Comparison of ENCODE assay signal across 40 cellular contexts in genomic region chr9:72906810-72907209, GRCh38. TPM values are rescaled to one million over a fixed set of nuclear protein-coding genes. Genes with fewer than 3 reads are reported as not detected.
"Had no signal": no experiment of that assay in that cellular context is flagged by ENCODE, and none has a peak within 500 bp of the region (broad histone marks: within the 10 kb centered on the region; RNA-seq: fewer than 3 reads in every experiment).

No MANE protein-coding gene starts in this region.

- H3K36me3 Mint-ChIP-seq: activated naive CD4-positive, alpha-beta T cell treated with anti-CD3 and anti-CD28 coated beads, Interleukin-2, amount 10 ng/mL, durations not matched to agents 7 days and 5 days; activated naive CD4-positive, alpha-beta T cell treated with anti-CD3 and anti-CD28 coated beads, Interleukin-2, amount 50 U/mL, for 24 hours; activated naive CD4-positive, alpha-beta T cell treated with anti-CD3 and anti-CD28 coated beads, Interleukin-2, amount 50 U/mL, for 72 hours; activated naive CD8-positive, alpha-beta T cell; activated naive CD8-positive, alpha-beta T cell treated with anti-CD3 and anti-CD28 coated beads for 36 hours; activated naive CD8-positive, alpha-beta T cell treated with anti-CD3 and anti-CD28 coated beads, Interleukin-2, amount 10 ng/mL, durations not matched to agents 7 days and 5 days; brain had no signal

- H3K27me3 Mint-ChIP-seq: activated naive CD8-positive, alpha-beta T cell; activated T-cell treated with anti-CD3 and anti-CD28 coated beads, Interleukin-2, amount 50 U/mL, for 24 hours; brain had no signal

- H3K9me3 ChIP-seq: adrenal gland, ascending aorta, body of pancreas, breast epithelium had no signal

- H3K4me3 Mint-ChIP-seq: activated naive CD4-positive, alpha-beta T cell treated with anti-CD3 and anti-CD28 coated beads for 36 hours; activated naive CD4-positive, alpha-beta T cell treated with anti-CD3 and anti-CD28 coated beads, Interleukin-2, amount 10 ng/mL, durations not matched to agents 7 days and 5 days; activated naive CD4-positive, alpha-beta T cell treated with anti-CD3 and anti-CD28 coated beads, Interleukin-2, amount 50 U/mL, for 24 hours; activated naive CD8-positive, alpha-beta T cell; activated naive CD8-positive, alpha-beta T cell treated with anti-CD3 and anti-CD28 coated beads for 36 hours; activated naive CD8-positive, alpha-beta T cell treated with anti-CD3 and anti-CD28 coated beads, Interleukin-2, amount 10 ng/mL, durations not matched to agents 7 days and 5 days; activated naive CD8-positive, alpha-beta T cell treated with anti-CD3 and anti-CD28 coated beads, Interleukin-2, amount 50 U/mL, for 24 hours; activated T-cell treated with anti-CD3 and anti-CD28 coated beads, Interleukin-2, amount 50 U/mL, for 24 hours; activated T-cell treated with anti-CD3 and anti-CD28 coated beads, Interleukin-2, amount 50 U/mL, for 4 hours; activated T-cell treated with anti-CD3 and anti-CD28 coated beads, Interleukin-2, amount 50 U/mL, for 72 hours; activated T-helper 1 cell treated with anti-CD3 and anti-CD28 coated beads, Interleukin-12 subunit alpha, Interleukin-12 subunit beta, Interleukin-2, Interleukin-4 antibody, amounts not matched to agents 30 ng/mL and 10 ng/mL and 1 ng/mL, durations not matched to agents 14 hours and 24 hours and 36 hours; activated T-helper 17 cell treated with anti-CD3 and anti-CD28 coated beads, Interleukin-2, amount 50 U/mL, for 72 hours; brain; central memory CD8-positive, alpha-beta T cell had no signal

- FAIRE-seq: astrocyte, bronchial epithelial cell had no signal

- H3K4me3 ChIP-seq: adrenal gland, ascending aorta, body of pancreas, breast epithelium, cardiac muscle cell had no signal

- DNase-seq: activated effector memory CD4-positive, alpha-beta T cell treated with anti-CD3 and anti-CD28 coated beads, Interleukin-2, amount 50 U/mL, for 16 hours; activated effector memory CD4-positive, alpha-beta T cell treated with Interleukin-2 at 50 U/mL for 16 hours; activated gamma-delta T cell; activated gamma-delta T cell treated with Interleukin-2 at 50 U/mL for 16 hours; activated naive CD4-positive, alpha-beta T cell; activated naive CD4-positive, alpha-beta T cell treated with anti-CD3 and anti-CD28 coated beads for 36 hours; activated naive CD4-positive, alpha-beta T cell treated with anti-CD3 and anti-CD28 coated beads, Interleukin-2, amount 10 ng/mL, durations not matched to agents 7 days and 5 days; activated naive CD4-positive, alpha-beta T cell treated with anti-CD3 and anti-CD28 coated beads, Interleukin-2, amount 50 U/mL, for 16 hours; activated naive CD4-positive, alpha-beta T cell treated with Interleukin-2 at 50 U/mL for 16 hours; activated naive CD8-positive, alpha-beta T cell treated with anti-CD3 and anti-CD28 coated beads for 36 hours; activated naive CD8-positive, alpha-beta T cell treated with anti-CD3 and anti-CD28 coated beads, Interleukin-2, amount 10 ng/mL, durations not matched to agents 7 days and 5 days; activated naive CD8-positive, alpha-beta T cell treated with anti-CD3 and anti-CD28 coated beads, Interleukin-2, amount 50 U/mL, for 24 hours; activated T-cell treated with anti-CD3 and anti-CD28 coated beads for 4 hours; activated T-cell treated with anti-CD3 and anti-CD28 coated beads, Interleukin-2, amount 50 U/mL, for 1 hour; activated T-cell treated with anti-CD3 and anti-CD28 coated beads, Interleukin-2, amount 50 U/mL, for 24 hours; activated T-cell treated with anti-CD3 and anti-CD28 coated beads, Interleukin-2, amount 50 U/mL, for 4 hours; activated T-cell treated with anti-CD3 and anti-CD28 coated beads, Interleukin-2, amount 50 U/mL, for 48 hours; activated T-cell treated with anti-CD3 and anti-CD28 coated beads, Interleukin-2, amount 50 U/mL, for 72 hours; adrenal gland; amygdala; anterior cingulate cortex; aorta; body of pancreas; brain microvascular endothelial cell; caudate nucleus; central memory CD4-positive, alpha-beta T cell; cerebellar nuclear complex had no signal

- H3K36me3 ChIP-seq: brain microvascular endothelial cell, breast epithelium, cardiac muscle cell had no signal

- H3K27ac Mint-ChIP-seq: activated naive CD4-positive, alpha-beta T cell treated with anti-CD3 and anti-CD28 coated beads for 36 hours; activated naive CD4-positive, alpha-beta T cell treated with anti-CD3 and anti-CD28 coated beads, Interleukin-2, amount 10 ng/mL, durations not matched to agents 7 days and 5 days; activated naive CD4-positive, alpha-beta T cell treated with anti-CD3 and anti-CD28 coated beads, Interleukin-2, amount 50 U/mL, for 24 hours; activated naive CD4-positive, alpha-beta T cell treated with anti-CD3 and anti-CD28 coated beads, Interleukin-2, amount 50 U/mL, for 72 hours; activated naive CD8-positive, alpha-beta T cell; activated naive CD8-positive, alpha-beta T cell treated with anti-CD3 and anti-CD28 coated beads for 36 hours; activated naive CD8-positive, alpha-beta T cell treated with anti-CD3 and anti-CD28 coated beads, Interleukin-2, amount 10 ng/mL, durations not matched to agents 7 days and 5 days; activated naive CD8-positive, alpha-beta T cell treated with anti-CD3 and anti-CD28 coated beads, Interleukin-2, amount 50 U/mL, for 24 hours; activated T-cell treated with anti-CD3 and anti-CD28 coated beads, Interleukin-2, amount 50 U/mL, for 24 hours; activated T-cell treated with anti-CD3 and anti-CD28 coated beads, Interleukin-2, amount 50 U/mL, for 72 hours; activated T-helper 1 cell treated with anti-CD3 and anti-CD28 coated beads, Interleukin-12 subunit alpha, Interleukin-12 subunit beta, Interleukin-2, Interleukin-4 antibody, amounts not matched to agents 30 ng/mL and 10 ng/mL and 1 ng/mL, durations not matched to agents 14 hours and 24 hours and 36 hours; activated T-helper 17 cell treated with anti-CD3 and anti-CD28 coated beads, Interleukin-2, amount 50 U/mL, for 72 hours; activated T-helper 2 cell treated with anti-CD3 and anti-CD28 coated beads, Interferon-gamma antibody, Interleukin-2, Interleukin-4, amounts not matched to agents 10 μg/mL and 5 μg/mL and 100 μg/mL, durations not matched to agents 14 hours and 24 hours and 36 hours; brain had no signal

- H3K4me1 ChIP-seq: ascending aorta, breast epithelium had no signal

- ATAC-seq: activated naive CD4-positive, alpha-beta T cell treated with anti-CD3 and anti-CD28 coated beads, Interleukin-2, amount 50 U/mL, for 72 hours; activated naive CD8-positive, alpha-beta T cell treated with anti-CD3 and anti-CD28 coated beads, Interleukin-2, amount 50 U/mL, for 24 hours; activated T-cell treated with anti-CD3 and anti-CD28 coated beads, Interleukin-2, amount 50 U/mL, for 4 hours; activated T-cell treated with anti-CD3 and anti-CD28 coated beads, Interleukin-2, amount 50 U/mL, for 72 hours; activated T-helper 17 cell treated with anti-CD3 and anti-CD28 coated beads, Interleukin-2, amount 50 U/mL, for 72 hours; body of pancreas had no signal

- H3K4me1 Mint-ChIP-seq: activated naive CD4-positive, alpha-beta T cell treated with anti-CD3 and anti-CD28 coated beads, Interleukin-2, amount 10 ng/mL, durations not matched to agents 7 days and 5 days; activated naive CD4-positive, alpha-beta T cell treated with anti-CD3 and anti-CD28 coated beads, Interleukin-2, amount 50 U/mL, for 24 hours; activated naive CD8-positive, alpha-beta T cell treated with anti-CD3 and anti-CD28 coated beads for 36 hours; activated naive CD8-positive, alpha-beta T cell treated with anti-CD3 and anti-CD28 coated beads, Interleukin-2, amount 10 ng/mL, durations not matched to agents 7 days and 5 days; activated naive CD8-positive, alpha-beta T cell treated with anti-CD3 and anti-CD28 coated beads, Interleukin-2, amount 50 U/mL, for 24 hours; activated T-helper 17 cell treated with anti-CD3 and anti-CD28 coated beads, Interleukin-2, amount 50 U/mL, for 72 hours; central memory CD8-positive, alpha-beta T cell had no signal

- H3K9me3 Mint-ChIP-seq: activated naive CD4-positive, alpha-beta T cell treated with anti-CD3 and anti-CD28 coated beads for 36 hours; activated naive CD4-positive, alpha-beta T cell treated with anti-CD3 and anti-CD28 coated beads, Interleukin-2, amount 10 ng/mL, durations not matched to agents 7 days and 5 days; activated naive CD4-positive, alpha-beta T cell treated with anti-CD3 and anti-CD28 coated beads, Interleukin-2, amount 50 U/mL, for 24 hours; activated naive CD4-positive, alpha-beta T cell treated with anti-CD3 and anti-CD28 coated beads, Interleukin-2, amount 50 U/mL, for 72 hours; activated naive CD8-positive, alpha-beta T cell treated with anti-CD3 and anti-CD28 coated beads for 36 hours; activated naive CD8-positive, alpha-beta T cell treated with anti-CD3 and anti-CD28 coated beads, Interleukin-2, amount 10 ng/mL, durations not matched to agents 7 days and 5 days; activated naive CD8-positive, alpha-beta T cell treated with anti-CD3 and anti-CD28 coated beads, Interleukin-2, amount 50 U/mL, for 24 hours; activated T-cell treated with anti-CD3 and anti-CD28 coated beads, Interleukin-2, amount 50 U/mL, for 24 hours; activated T-cell treated with anti-CD3 and anti-CD28 coated beads, Interleukin-2, amount 50 U/mL, for 4 hours; activated T-cell treated with anti-CD3 and anti-CD28 coated beads, Interleukin-2, amount 50 U/mL, for 72 hours; activated T-helper 1 cell treated with anti-CD3 and anti-CD28 coated beads, Interleukin-12 subunit alpha, Interleukin-12 subunit beta, Interleukin-2, Interleukin-4 antibody, amounts not matched to agents 30 ng/mL and 10 ng/mL and 1 ng/mL, durations not matched to agents 14 hours and 24 hours and 36 hours; activated T-helper 17 cell treated with anti-CD3 and anti-CD28 coated beads, Interleukin-2, amount 50 U/mL, for 72 hours; activated T-helper 2 cell treated with anti-CD3 and anti-CD28 coated beads, Interferon-gamma antibody, Interleukin-2, Interleukin-4, amounts not matched to agents 10 μg/mL and 5 μg/mL and 100 μg/mL, durations not matched to agents 14 hours and 24 hours and 36 hours; brain; central memory CD8-positive, alpha-beta T cell had no signal

- H3K27me3 ChIP-seq: adrenal gland, ascending aorta, body of pancreas, brain microvascular endothelial cell, breast epithelium, cardiac muscle cell had no signal

- H3K27ac ChIP-seq: adrenal gland, ascending aorta, brain microvascular endothelial cell, breast epithelium, cardiac muscle cell had no signal

RNA-seq across cellular contexts. Expression of gene ALDH1A1, which starts 46.0 kb away (rescaled TPM):
- total RNA-seq: activated naive CD4-positive, alpha-beta T cell treated with anti-CD3 and anti-CD28 coated beads for 36 hours; activated naive CD8-positive, alpha-beta T cell treated with anti-CD3 and anti-CD28 coated beads for 36 hours; activated T-cell treated with anti-CD3 and anti-CD28 coated beads, Interleukin-2, amount 50 U/mL, for 72 hours; activated T-helper 1 cell treated with anti-CD3 and anti-CD28 coated beads, Interleukin-12 subunit alpha, Interleukin-12 subunit beta, Interleukin-2, Interleukin-4 antibody, amounts not matched to agents 30 ng/mL and 10 ng/mL and 1 ng/mL, durations not matched to agents 14 hours and 24 hours and 36 hours; activated T-helper 17 cell treated with anti-CD3 and anti-CD28 coated beads, Interleukin-2, amount 50 U/mL, for 72 hours; activated T-helper 2 cell treated with anti-CD3 and anti-CD28 coated beads, Interferon-gamma antibody, Interleukin-2, Interleukin-4, amounts not matched to agents 10 μg/mL and 5 μg/mL and 100 μg/mL, durations not matched to agents 14 hours and 24 hours and 36 hours had no signal
